8 cellular contexts compared by ENCODE assay signal in the genomic region with DNA sequence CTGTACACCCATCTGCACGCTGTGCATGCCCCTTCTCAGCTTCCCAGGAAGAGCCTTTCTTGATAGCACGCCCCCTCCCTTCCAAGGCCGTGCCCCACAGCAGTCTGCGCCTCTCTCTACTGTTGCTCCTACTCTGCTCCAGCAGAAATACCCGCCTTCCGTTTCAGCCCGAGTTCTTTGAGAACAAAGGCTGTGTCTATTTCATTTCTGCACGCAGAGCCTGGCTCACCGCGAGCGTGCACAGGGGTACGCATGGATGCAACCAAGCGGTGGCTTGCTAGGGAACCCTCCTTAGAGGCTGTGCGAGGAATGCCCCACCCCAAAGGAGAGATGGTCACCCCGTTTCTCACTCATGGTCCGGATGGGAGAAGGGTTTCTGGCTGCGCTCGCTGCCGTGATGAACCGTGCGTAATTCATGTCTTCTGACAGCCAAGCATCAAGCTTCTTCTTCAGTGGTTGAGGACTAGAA. TPM values are rescaled to one million over a fixed set of nuclear protein-coding genes. Genes with fewer than 3 reads are reported as not detected.
DNase-seq lines count a peak whose midpoint lies in the region; ATAC-seq and TF ChIP-seq lines count a peak whose summit lies in the region.

No MANE protein-coding gene starts in this region.

- H3K4me1 ChIP-seq in right atrium auricular region, result peaks cover 0 to 5% of the 10 kb centered on the region in 2 donors

- DNase-seq in AG08396 (ENCODE audit: low spot score), result peak; percentile 43
- peak; percentile 8 to 90 (median 90) for DNase-seq in NCI-H1417 (lab: John Stamatoyannopoulos, UW)
- no peak for DNase-seq in activated naive CD8-positive, alpha-beta T cell treated with anti-CD3 and anti-CD28 coated beads, Interleukin-2, amount 10 ng/mL, durations not matched to agents 7 days and 5 days
- DNase-seq in right atrium auricular region (ENCODE audit: low spot score), result no peak
- no peak for DNase-seq in progenitor cell of endocrine pancreas (ENCODE audit: low spot score, unreplicated experiment)

- peak overlapping the region; percentile 43 to 54 for H3K27ac ChIP-seq in right atrium auricular region

- H3K36me3 Mint-ChIP-seq in activated naive CD8-positive, alpha-beta T cell treated with anti-CD3 and anti-CD28 coated beads, Interleukin-2, amount 10 ng/mL, durations not matched to agents 7 days and 5 days, result no peaks in the 10 kb centered on the region
- peaks cover 17% of the 10 kb centered on the region for H3K36me3 Mint-ChIP-seq in progenitor cell of endocrine pancreas (ENCODE audit: insufficient read depth)

- TF ChIP-seq CTCF in right atrium auricular region (IDR thresholded peaks at IDR 0.05) (no peak), progenitor cell of endocrine pancreas (IDR thresholded peaks at IDR 0.05; ENCODE audit: unreplicated experiment) (no peak)

- H3K9me3 ChIP-seq in right atrium auricular region, result no peaks in the 10 kb centered on the region

- H3K4me3 ChIP-seq in right atrium auricular region, result peak overlapping the region; percentile 55 to 61

- ATAC-seq in GM19372 (IDR thresholded peaks at IDR 0.05; ENCODE audit: low read depth, unreplicated experiment) (peak; percentile 12), GM21390 (IDR thresholded peaks at IDR 0.05; ENCODE audit: unreplicated experiment) (no peak), HG02840 (IDR thresholded peaks at IDR 0.05; ENCODE audit: low FRiP score, unreplicated experiment) (no peak)
- ATAC-seq in activated naive CD8-positive, alpha-beta T cell treated with anti-CD3 and anti-CD28 coated beads, Interleukin-2, amount 10 ng/mL, durations not matched to agents 7 days and 5 days (ENCODE audit: low read depth), result no peak

- peaks cover 8% of the 10 kb centered on the region for H3K4me1 Mint-ChIP-seq in activated naive CD8-positive, alpha-beta T cell treated with anti-CD3 and anti-CD28 coated beads, Interleukin-2, amount 10 ng/mL, durations not matched to agents 7 days and 5 days
- H3K4me1 Mint-ChIP-seq in progenitor cell of endocrine pancreas (ENCODE audit: low read depth), result peaks cover 23% of the 10 kb centered on the region

- no peaks in the 10 kb centered on the region for H3K36me3 ChIP-seq in right atrium auricular region

- POLR2A ChIA-PET in activated naive CD8-positive, alpha-beta T cell treated with anti-CD3 and anti-CD28 coated beads, Interleukin-2, amount 10 ng/mL, durations not matched to agents 7 days and 5 days (lab: Charles Lee), result no interaction called here

- no peak overlapping the region for H3K27ac Mint-ChIP-seq in activated naive CD8-positive, alpha-beta T cell treated with anti-CD3 and anti-CD28 coated beads, Interleukin-2, amount 10 ng/mL, durations not matched to agents 7 days and 5 days
- peak overlapping the region; percentile 95 for H3K27ac Mint-ChIP-seq in progenitor cell of endocrine pancreas

- peak overlapping the region; percentile 51 for H3K4me3 Mint-ChIP-seq in activated naive CD8-positive, alpha-beta T cell treated with anti-CD3 and anti-CD28 coated beads, Interleukin-2, amount 10 ng/mL, durations not matched to agents 7 days and 5 days
- H3K4me3 Mint-ChIP-seq in progenitor cell of endocrine pancreas (ENCODE audit: low read depth), result peak overlapping the region; percentile 84

- no peaks in the 10 kb centered on the region for H3K27me3 ChIP-seq in right atrium auricular region

- peaks cover 32% of the 10 kb centered on the region for H3K27me3 Mint-ChIP-seq in activated naive CD8-positive, alpha-beta T cell treated with anti-CD3 and anti-CD28 coated beads, Interleukin-2, amount 10 ng/mL, durations not matched to agents 7 days and 5 days
- no peaks in the 10 kb centered on the region for H3K27me3 Mint-ChIP-seq in progenitor cell of endocrine pancreas

- no peaks in the 10 kb centered on the region for H3K9me3 Mint-ChIP-seq in activated naive CD8-positive, alpha-beta T cell treated with anti-CD3 and anti-CD28 coated beads, Interleukin-2, amount 10 ng/mL, durations not matched to agents 7 days and 5 days
- no peaks in the 10 kb centered on the region for H3K9me3 Mint-ChIP-seq in progenitor cell of endocrine pancreas (ENCODE audit: low read depth)

RNA-seq across cellular contexts. Expression of gene AADAT, which starts 0.4 kb away (rescaled TPM):
- not detected for total RNA-seq in activated naive CD8-positive, alpha-beta T cell treated with anti-CD3 and anti-CD28 coated beads, Interleukin-2, amount 10 ng/mL, durations not matched to agents 7 days and 5 days
- total RNA-seq in right atrium auricular region (1 to 10 TPM; 1.2 to 1.6 TPM), progenitor cell of endocrine pancreas (33.1 and 34.1 TPM in 2 replicates)

Comparison
In these comparisons a context has a peak if more than half of its experiments do, and no peak if none do; other contexts are left out.
1. DNase-seq: peak in AG08396 (single experiment) and NCI-H1417 (3 of 3); none in activated naive CD8-positive, alpha-beta T cell treated with anti-CD3 and anti-CD28 coated beads, Interleukin-2, amount 10 ng/mL, durations not matched to agents 7 days and 5 days (single experiment), right atrium auricular region (single experiment) and progenitor cell of endocrine pancreas (single experiment).
2. RNA of gene AADAT, which starts 0.4 kb away (total RNA-seq): 33.1 to 34.1 TPM in progenitor cell of endocrine pancreas; 1.2 to 1.6 TPM in right atrium auricular region and not detected in activated naive CD8-positive, alpha-beta T cell treated with anti-CD3 and anti-CD28 coated beads, Interleukin-2, amount 10 ng/mL, durations not matched to agents 7 days and 5 days; every median in the first group is over 10 times any median in the second.